25 cellular contexts compared by ENCODE assay signal in the genomic region with DNA sequence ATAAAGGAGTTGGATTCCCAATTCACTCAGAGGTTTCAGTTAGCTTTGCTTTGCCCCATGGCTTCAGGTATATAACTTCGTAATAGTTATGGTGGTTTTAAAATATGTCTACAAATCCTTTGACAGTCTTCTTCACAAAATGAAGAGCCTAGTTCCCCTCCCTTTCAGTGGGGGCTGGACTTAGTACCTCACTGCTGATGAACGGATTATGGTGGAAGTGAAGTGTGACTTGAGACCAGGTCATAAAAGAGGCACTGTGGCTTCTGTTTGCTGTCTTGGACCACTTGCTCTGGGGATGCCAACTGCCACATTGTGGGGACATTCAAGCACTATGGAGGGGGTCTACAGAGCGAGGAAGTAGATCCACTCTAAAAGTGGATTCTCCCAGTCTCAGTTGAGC.
"Had no signal": no experiment of that assay in that cellular context is flagged by ENCODE, and none has a peak within 500 bp of the region (broad histone marks: within the 10 kb centered on the region; RNA-seq: fewer than 3 reads in every experiment).

No MANE protein-coding gene starts in this region.

- H2AFZ ChIP-seq: hepatocyte had no signal

- H3K27ac ChIP-seq: coronary artery, dorsolateral prefrontal cortex, esophagus muscularis mucosa, foreskin keratinocyte, gastroesophageal sphincter, heart left ventricle, hepatocyte, left lung had no signal

- H3K4me3 Mint-ChIP-seq: memory B cell; naive thymus-derived CD4-positive, alpha-beta T cell had no signal

- H3K79me2 ChIP-seq: hepatocyte had no signal

- H3K27me3 Mint-ChIP-seq: memory B cell had no signal

- H3K4me3 ChIP-seq: coronary artery, dorsolateral prefrontal cortex, esophagus muscularis mucosa, gastroesophageal sphincter, heart left ventricle, hepatocyte, left lung, lung had no signal

- H3K27me3 ChIP-seq: dorsolateral prefrontal cortex, esophagus muscularis mucosa, foreskin keratinocyte, gastroesophageal sphincter, heart left ventricle, hepatocyte, left lung had no signal

- ATAC-seq: foreskin keratinocyte; gastroesophageal sphincter; heart left ventricle; left cardiac atrium; left lung; left ventricle myocardium superior; naive thymus-derived CD4-positive, alpha-beta T cell had no signal

- H3K4me1 Mint-ChIP-seq: memory B cell; naive thymus-derived CD4-positive, alpha-beta T cell had no signal

- H3K9me3 Mint-ChIP-seq: memory B cell; naive thymus-derived CD4-positive, alpha-beta T cell had no signal

- H3K4me1 ChIP-seq: foreskin keratinocyte, gastroesophageal sphincter, heart left ventricle, left lung had no signal

- H3K27ac Mint-ChIP-seq: memory B cell; naive thymus-derived CD4-positive, alpha-beta T cell had no signal

- H3K4me2 ChIP-seq: hepatocyte had no signal

- DNase-seq: dermis blood vessel endothelial cell; dorsolateral prefrontal cortex; effector CD4-positive, alpha-beta T cell; effector memory CD4-positive, alpha-beta T cell; foreskin keratinocyte; heart left ventricle; hypothalamus; left cardiac atrium; left lung; left ventricle myocardium superior; mammary epithelial cell; mesendoderm; midbrain; naive thymus-derived CD4-positive, alpha-beta T cell had no signal

- H3K9me3 ChIP-seq: esophagus muscularis mucosa, gastroesophageal sphincter, heart left ventricle, left lung had no signal

- FAIRE-seq: colon, endothelial cell of umbilical vein, frontal cortex, islet of Langerhans, keratinocyte had no signal

- H3K36me3 Mint-ChIP-seq: memory B cell; naive thymus-derived CD4-positive, alpha-beta T cell had no signal
